In genomic region chr1:223813645-223814044, GRCh38 we compare ENCODE assay signal across 22 cellular contexts. TPM values are rescaled to one million over a fixed set of nuclear protein-coding genes. Genes with fewer than 3 reads are reported as not detected.
DNase-seq lines count a peak whose midpoint lies in the region; ATAC-seq and TF ChIP-seq lines count a peak whose summit lies in the region.
"Had no signal": no experiment of that assay in that cellular context is flagged by ENCODE, and none has a peak within 500 bp of the region (broad histone marks: within the 10 kb centered on the region; RNA-seq: fewer than 3 reads in every experiment).

No MANE protein-coding gene starts in this region.

- peaks cover 23% of the 10 kb centered on the region for H3K36me3 Mint-ChIP-seq in T-helper 1 cell treated with Interleukin-12 subunit alpha and Interleukin-12 subunit beta and Interleukin-4 antibody, amounts not matched to agents 30 μg/mL and 1 μg/mL, for 36 hours (ENCODE audit: low read depth)
- H3K36me3 Mint-ChIP-seq in natural killer cell (peaks cover 15% of the 10 kb centered on the region), endodermal cell (ENCODE audit: low read depth) (peaks cover 48% of the 10 kb centered on the region)
- peaks cover 16% of the 10 kb centered on the region for H3K36me3 Mint-ChIP-seq in natural killer cell treated with Interleukin-12 subunit alpha and Interleukin-12 subunit beta and Interleukin-15 and Interleukin-18, amount 100 ng/mL, for 72 hours

- no peak overlapping the region for H3K27ac ChIP-seq in endodermal cell (ENCODE audit: low read depth, low read length)
- no peak overlapping the region for H3K27ac ChIP-seq in PC-3 (ENCODE audit: low read length)
- H3K27ac ChIP-seq in sigmoid colon, result no peak overlapping the region
- H3K27ac ChIP-seq: 22Rv1, adrenal gland, epithelial cell of prostate had no signal

- H3K27ac Mint-ChIP-seq in T-helper 1 cell treated with Interleukin-12 subunit alpha and Interleukin-12 subunit beta and Interleukin-4 antibody, amounts not matched to agents 30 μg/mL and 1 μg/mL, for 36 hours, result peak overlapping the region; percentile 0
- H3K27ac Mint-ChIP-seq in natural killer cell (peak overlapping the region; percentile 0 to 15), endodermal cell (peak overlapping the region; percentile 28)
- H3K27ac Mint-ChIP-seq in natural killer cell treated with Interleukin-12 subunit alpha and Interleukin-12 subunit beta and Interleukin-15 and Interleukin-18, amount 100 ng/mL, for 72 hours, result peak overlapping the region in 1 of 2 donors; percentile 2
- H3K27ac Mint-ChIP-seq: GM23338 had no signal

- H3K27me3 ChIP-seq in endodermal cell (ENCODE audit: control insufficient read depth, insufficient read depth, low read length, poor library complexity, severe bottlenecking) (no peaks in the 10 kb centered on the region), PC-3 (ENCODE audit: low read length) (no peaks in the 10 kb centered on the region), sigmoid colon (no peaks in the 10 kb centered on the region)
- H3K27me3 ChIP-seq: adrenal gland, pancreas had no signal

- POLR2A ChIA-PET in PC-3 (lab: Charles Lee; ENCODE audit: unreplicated experiment), result no interaction called here

- CTCF ChIA-PET in PC-3 (lab: Charles Lee), result interaction anchor here (0.6 kb wide), 1 partner anchor 238 kb away, joined by 3 read pairs; no protein-coding TSS in a partner anchor

- H3K9me3 Mint-ChIP-seq in T-helper 1 cell treated with Interleukin-12 subunit alpha and Interleukin-12 subunit beta and Interleukin-4 antibody, amounts not matched to agents 30 μg/mL and 1 μg/mL, for 36 hours, result no peaks in the 10 kb centered on the region
- H3K9me3 Mint-ChIP-seq in natural killer cell (no peaks in the 10 kb centered on the region), endodermal cell (no peaks in the 10 kb centered on the region)
- H3K9me3 Mint-ChIP-seq in natural killer cell treated with Interleukin-12 subunit alpha and Interleukin-12 subunit beta and Interleukin-15 and Interleukin-18, amount 100 ng/mL, for 72 hours, result no peaks in the 10 kb centered on the region
- H3K9me3 Mint-ChIP-seq: brain, GM23338 had no signal

- no peaks in the 10 kb centered on the region for H3F3A ChIP-seq in PC-3 (ENCODE audit: low read length, unreplicated experiment)

- H3K9ac ChIP-seq in endodermal cell (ENCODE audit: extremely low read depth, low read length, poor library complexity, severe bottlenecking), result no peak overlapping the region
- H3K9ac ChIP-seq in PC-3 (ENCODE audit: low read length), result no peak overlapping the region

- BruUV-seq in PC-3 (replicated peaks; lab: Mats Ljungman, UMichigan), result no TSS peak

- H3K79me2 ChIP-seq in PC-3 (ENCODE audit: low read length), result peaks cover 18% of the 10 kb centered on the region

- ATAC-seq in natural killer cell (no peak), PC-3 (no peak)
- no peak for ATAC-seq in natural killer cell treated with Interleukin-12 subunit alpha and Interleukin-12 subunit beta and Interleukin-15 and Interleukin-18, amount 100 ng/mL, for 72 hours
- ATAC-seq: GM23338, left lobe of liver, pancreas had no signal

- TF ChIP-seq CTCF in natural killer cell (IDR thresholded peaks at IDR 0.05) (no peak), endodermal cell (conservative IDR thresholded peaks at IDR 0.05) (no peak), PC-3 (conservative IDR thresholded peaks at IDR 0.05; ENCODE audit: low read depth, low read length) (no peak), sigmoid colon (IDR thresholded peaks at IDR 0.05) (no peak)

- no peak for TF ChIP-seq POLR2A in sigmoid colon (IDR thresholded peaks at IDR 0.05)

- H3K36me3 ChIP-seq in endodermal cell (ENCODE audit: control insufficient read depth, insufficient read depth, low read length) (peaks cover 67% of the 10 kb centered on the region), PC-3 (ENCODE audit: low read depth, low read length) (peaks cover 17% of the 10 kb centered on the region; the same call in 1 of the 2 replicates), sigmoid colon (peaks cover 0 to 40% (median 8%) of the 10 kb centered on the region in 4 donors)

- H3K4me2 ChIP-seq in PC-3 (ENCODE audit: low read length), result no peak overlapping the region
- H3K4me2 ChIP-seq: GM23338, smooth muscle cell had no signal

- H3K9me2 ChIP-seq in PC-3 (replicated peaks; ENCODE audit: low read length), result no peaks in the 10 kb centered on the region

- H4K20me1 ChIP-seq in PC-3 (ENCODE audit: low read length), result peaks cover 8% of the 10 kb centered on the region; the same call in 1 of the 2 replicates

- no peak for TF ChIP-seq EP300 in sigmoid colon (IDR thresholded peaks at IDR 0.05)

- H3K4me3 Mint-ChIP-seq in T-helper 1 cell treated with Interleukin-12 subunit alpha and Interleukin-12 subunit beta and Interleukin-4 antibody, amounts not matched to agents 30 μg/mL and 1 μg/mL, for 36 hours, result no peak overlapping the region
- H3K4me3 Mint-ChIP-seq in natural killer cell, result no peak overlapping the region
- H3K4me3 Mint-ChIP-seq in natural killer cell treated with Interleukin-12 subunit alpha and Interleukin-12 subunit beta and Interleukin-15 and Interleukin-18, amount 100 ng/mL, for 72 hours, result no peak overlapping the region
- H3K4me3 Mint-ChIP-seq in endodermal cell, result no peak overlapping the region
- H3K4me3 Mint-ChIP-seq: brain, GM23338 had no signal

- H3K4me1 Mint-ChIP-seq in T-helper 1 cell treated with Interleukin-12 subunit alpha and Interleukin-12 subunit beta and Interleukin-4 antibody, amounts not matched to agents 30 μg/mL and 1 μg/mL, for 36 hours (ENCODE audit: low read depth), result peaks cover 21% of the 10 kb centered on the region
- H3K4me1 Mint-ChIP-seq in natural killer cell (peaks cover 21 to 23% of the 10 kb centered on the region in 2 donors), endodermal cell (peaks cover 36% of the 10 kb centered on the region)
- peaks cover 22 to 24% of the 10 kb centered on the region in 2 donors for H3K4me1 Mint-ChIP-seq in natural killer cell treated with Interleukin-12 subunit alpha and Interleukin-12 subunit beta and Interleukin-15 and Interleukin-18, amount 100 ng/mL, for 72 hours (ENCODE audit: low read depth in 2 of 2)
- H3K4me1 Mint-ChIP-seq: GM23338 had no signal

- H3K9me3 ChIP-seq in endodermal cell (ENCODE audit: control insufficient read depth, low read length) (peaks cover 5% of the 10 kb centered on the region), PC-3 (ENCODE audit: low read length) (no peaks in the 10 kb centered on the region), sigmoid colon (no peaks in the 10 kb centered on the region)
- H3K9me3 ChIP-seq: adrenal gland, pancreas had no signal

- no peak overlapping the region for H2AFZ ChIP-seq in PC-3 (ENCODE audit: low read length)
- H2AFZ ChIP-seq: GM23338 had no signal

- peaks cover 22% of the 10 kb centered on the region for H3K4me1 ChIP-seq in endodermal cell (ENCODE audit: control insufficient read depth, insufficient read depth, low read length)
- H3K4me1 ChIP-seq in PC-3 (ENCODE audit: insufficient read depth, low read length), result peaks cover 29% of the 10 kb centered on the region
- no peaks in the 10 kb centered on the region for H3K4me1 ChIP-seq in sigmoid colon

- DNase-seq in T-helper 1 cell (no peak), natural killer cell (no peak), endodermal cell (no peak), PC-3 (no peak), AG20443 (ENCODE audit: low spot score) (no peak), sigmoid colon (no peak)
- no peak for DNase-seq in natural killer cell treated with Interleukin-12 subunit alpha and Interleukin-12 subunit beta and Interleukin-15 and Interleukin-18, amount 100 ng/mL, for 72 hours (ENCODE audit: low spot score)
- DNase-seq: activated CD4-positive, alpha-beta T cell treated with anti-CD3 and anti-CD28 coated beads for 4 hours; adrenal gland; DMS153; pancreas; retina; stimulated activated CD4-positive, alpha-beta T cell treated with anti-CD3 and anti-CD28 coated beads, Interleukin-1b, Interleukin-23, amount 100 ng/mL, for 48 hours; stimulated activated CD8-positive, alpha-beta memory T cell treated with anti-CD3 and anti-CD28 coated beads, Interleukin-4, amount 100 ng/mL, for 48 hours; substantia nigra had no signal

- no peaks in the 10 kb centered on the region for H3K27me3 Mint-ChIP-seq in T-helper 1 cell treated with Interleukin-12 subunit alpha and Interleukin-12 subunit beta and Interleukin-4 antibody, amounts not matched to agents 30 μg/mL and 1 μg/mL, for 36 hours (ENCODE audit: low read depth)
- H3K27me3 Mint-ChIP-seq in natural killer cell (ENCODE audit: low read depth in 2 of 2) (no peaks in the 10 kb centered on the region), endodermal cell (ENCODE audit: insufficient read depth) (no peaks in the 10 kb centered on the region)
- H3K27me3 Mint-ChIP-seq in natural killer cell treated with Interleukin-12 subunit alpha and Interleukin-12 subunit beta and Interleukin-15 and Interleukin-18, amount 100 ng/mL, for 72 hours, result no peaks in the 10 kb centered on the region

- intact Hi-C loops in natural killer cell (cut with micrococcal nuclease), result loop anchor here (5.0 kb wide), 1 partner anchor 189 kb away; no protein-coding TSS in a partner anchor
- intact Hi-C loops in PC-3 (cut with micrococcal nuclease), result loop anchor here (10.0 kb wide), 1 partner anchor 301 kb away; the partner anchor contains the start of gene FBXO28
- intact Hi-C loops in sigmoid colon (cut with DNase I), result loop anchor here (5.0 kb wide), 1 partner anchor 34 kb away; the partner anchor contains the start of gene TP53BP2

- H3K4me3 ChIP-seq in endodermal cell (ENCODE audit: low read length) (no peak overlapping the region), PC-3 (ENCODE audit: low read length) (no peak overlapping the region), sigmoid colon (no peak overlapping the region)
- H3K4me3 ChIP-seq: adrenal gland, GM23338, pancreas, smooth muscle cell had no signal

RNA-seq across cellular contexts. Expression of gene TP53BP2, which starts 32.1 kb away (rescaled TPM):
- 10 to 100 TPM; 69.7 to 93.7 (median 78.8) TPM for total RNA-seq in natural killer cell
- 100 to 1,000 TPM; 122 to 174 TPM for total RNA-seq in natural killer cell treated with Interleukin-12 subunit alpha and Interleukin-12 subunit beta and Interleukin-15 and Interleukin-18, amount 100 ng/mL, for 72 hours
- 10 to 100 TPM; 53.6 to 59.8 TPM for total RNA-seq in endodermal cell
- polyA plus RNA-seq in endodermal cell (2013, experiment 1 of 2), result 40.4 TPM
- 41.3 TPM for polyA plus RNA-seq in endodermal cell (2013, experiment 2 of 2)
- total RNA-seq in PC-3 (2014; rRNA removed), result 24.6 and 32.0 TPM in 2 replicates
- total RNA-seq in sigmoid colon, result 10 to 100 TPM; 24.6 to 28.5 (median 26.9) TPM
- polyA plus RNA-seq in sigmoid colon, result 10 to 100 TPM; 10.2 to 13.5 (median 12.9) TPM
